ENCODE assay signal across 9 cellular contexts in genomic region chr16:58020628-58021521, GRCh38. TPM values are rescaled to one million over a fixed set of nuclear protein-coding genes. Genes with fewer than 3 reads are reported as not detected.
DNase-seq lines count a peak whose midpoint lies in the region; ATAC-seq and TF ChIP-seq lines count a peak whose summit lies in the region.
"Had no signal": no experiment of that assay in that cellular context is flagged by ENCODE, and none has a peak within 500 bp of the region (broad histone marks: within the 10 kb centered on the region; RNA-seq: fewer than 3 reads in every experiment).

No MANE protein-coding gene starts in this region.

- POLR2A ChIA-PET in PC-9 (lab: Charles Lee; ENCODE audit: unreplicated experiment), result no interaction called here

- no peaks in the 10 kb centered on the region for H3K9me3 Mint-ChIP-seq in activated naive CD4-positive, alpha-beta T cell treated with anti-CD3 and anti-CD28 coated beads for 36 hours
- no peaks in the 10 kb centered on the region for H3K9me3 Mint-ChIP-seq in progenitor cell of endocrine pancreas (ENCODE audit: low read depth)

- BruUV-seq in PC-9 (replicated peaks; lab: Mats Ljungman, UMichigan), result TSS peak; percentile 46

- H3K4me3 Mint-ChIP-seq in activated naive CD4-positive, alpha-beta T cell treated with anti-CD3 and anti-CD28 coated beads for 36 hours, result no peak overlapping the region
- H3K4me3 Mint-ChIP-seq in progenitor cell of endocrine pancreas (ENCODE audit: low read depth), result no peak overlapping the region

- H3K27ac Mint-ChIP-seq in activated naive CD4-positive, alpha-beta T cell treated with anti-CD3 and anti-CD28 coated beads for 36 hours, result no peak overlapping the region
- no peak overlapping the region for H3K27ac Mint-ChIP-seq in progenitor cell of endocrine pancreas

- no peaks in the 10 kb centered on the region for H3K36me3 ChIP-seq in PC-9 (ENCODE audit: low read depth)

- H3K4me3 ChIP-seq in PC-9, result no peak overlapping the region

- H3F3A ChIP-seq in PC-9 (ENCODE audit: insufficient read depth, low read depth), result peaks cover 45% of the 10 kb centered on the region

- no peaks in the 10 kb centered on the region for H3K27me3 Mint-ChIP-seq in activated naive CD4-positive, alpha-beta T cell treated with anti-CD3 and anti-CD28 coated beads for 36 hours (ENCODE audit: low read depth)
- no peaks in the 10 kb centered on the region for H3K27me3 Mint-ChIP-seq in progenitor cell of endocrine pancreas

- intact Hi-C loops in PC-9 (cut with micrococcal nuclease; ENCODE audit: unreplicated experiment), result loop anchor here (2.0 to 10.0 kb wide), 5 partner anchors 174 to 736 kb away; partner anchors contain the start of genes CSNK2A2 and SETD6
- intact Hi-C loops in activated naive CD4-positive, alpha-beta T cell treated with anti-CD3 and anti-CD28 coated beads for 36 hours (cut with micrococcal nuclease), result loop anchor here (1.0 to 10.0 kb wide), 4 partner anchors 108 to 714 kb away; partner anchors contain the start of genes CFAP20 and GOT2

- peak overlapping the region; percentile 58 for H3K4me2 ChIP-seq in PC-9

- H3K9me3 ChIP-seq in PC-9 (ENCODE audit: insufficient read depth, low read depth), result no peaks in the 10 kb centered on the region

- H3K4me1 Mint-ChIP-seq in activated naive CD4-positive, alpha-beta T cell treated with anti-CD3 and anti-CD28 coated beads for 36 hours (ENCODE audit: low read depth), result peaks cover 15% of the 10 kb centered on the region
- H3K4me1 Mint-ChIP-seq in progenitor cell of endocrine pancreas (ENCODE audit: low read depth), result peaks cover 20% of the 10 kb centered on the region

- ATAC-seq in GM18511 (IDR thresholded peaks at IDR 0.05; ENCODE audit: unreplicated experiment), result peak; percentile 58
- ATAC-seq in HG03196 (IDR thresholded peaks at IDR 0.05; ENCODE audit: unreplicated experiment), result no peak
- ATAC-seq: left colon had no signal

- CTCF ChIA-PET in PC-9 (lab: Charles Lee), result interaction anchor here (0.6 to 1.2 kb wide), 2 partner anchors 109 to 438 kb away, joined by 3 read pairs; no protein-coding TSS in a partner anchor
- CTCF ChIA-PET in activated naive CD4-positive, alpha-beta T cell treated with anti-CD3 and anti-CD28 coated beads for 36 hours (lab: Charles Lee), result interaction anchor here (1.1 kb wide), 1 partner anchor 101 kb away, joined by 4 read pairs; no protein-coding TSS in a partner anchor

- peaks cover 3% of the 10 kb centered on the region for H3K36me3 Mint-ChIP-seq in activated naive CD4-positive, alpha-beta T cell treated with anti-CD3 and anti-CD28 coated beads for 36 hours (ENCODE audit: low read depth)
- H3K36me3 Mint-ChIP-seq in progenitor cell of endocrine pancreas (ENCODE audit: insufficient read depth), result no peaks in the 10 kb centered on the region

- peaks cover 34% of the 10 kb centered on the region for H3K4me1 ChIP-seq in PC-9 (replicated peaks; ENCODE audit: insufficient read depth)

- no peaks in the 10 kb centered on the region for H3K9me2 ChIP-seq in PC-9 (ENCODE audit: insufficient read depth)

- TF ChIP-seq CTCF in AG09319 (IDR thresholded peaks at IDR 0.05; ENCODE audit: low read depth, low read length) (peak; percentile 81), PC-9 (conservative IDR thresholded peaks at IDR 0.05) (peak; percentile 96), progenitor cell of endocrine pancreas (IDR thresholded peaks at IDR 0.05; ENCODE audit: unreplicated experiment) (peak; percentile 82)

- H2AFZ ChIP-seq in PC-9, result no peak overlapping the region

- no peaks in the 10 kb centered on the region for H3K79me2 ChIP-seq in PC-9 (ENCODE audit: low read depth)

- H3K27me3 ChIP-seq in PC-9 (ENCODE audit: insufficient read depth, low read depth), result no peaks in the 10 kb centered on the region

- DNase-seq in AG09319 (ENCODE audit: extremely low read depth, low read depth), result no peak
- peak in 1 of 2 experiments; percentile 50 for DNase-seq in PC-9
- DNase-seq in activated naive CD4-positive, alpha-beta T cell treated with anti-CD3 and anti-CD28 coated beads for 36 hours, result peak; percentile 84
- DNase-seq in globus pallidus (ENCODE audit: low spot score), result peak; percentile 58
- peak; percentile 54 for DNase-seq in progenitor cell of endocrine pancreas (ENCODE audit: low spot score, unreplicated experiment)
- DNase-seq in NCI-H2029 (lab: John Stamatoyannopoulos, UW), result no peak

- H4K20me1 ChIP-seq in PC-9 (ENCODE audit: insufficient read depth), result 0 out of 2 replicates have a peak, but pooled peaks cover 3% of the 10 kb centered on the region

- H3K27ac ChIP-seq in PC-9, result peak overlapping the region; percentile 81

RNA-seq across cellular contexts. Expression of gene MMP15, which starts 4.7 kb away (rescaled TPM):
- total RNA-seq in PC-9 (2021) (20.1 and 23.9 TPM in 2 replicates), progenitor cell of endocrine pancreas (77.6 and 85.0 TPM in 2 replicates)
- total RNA-seq in activated naive CD4-positive, alpha-beta T cell treated with anti-CD3 and anti-CD28 coated beads for 36 hours, result under 1 TPM; 0.12 to 0.24 TPM

RNA-seq across cellular contexts. Expression of gene USB1, which starts 19.7 kb away (rescaled TPM):
- total RNA-seq in PC-9 (2021) (65.8 and 66.0 TPM in 2 replicates), progenitor cell of endocrine pancreas (43.0 and 43.6 TPM in 2 replicates)
- total RNA-seq in activated naive CD4-positive, alpha-beta T cell treated with anti-CD3 and anti-CD28 coated beads for 36 hours, result 10 to 100 TPM; 30.6 to 32.3 TPM

RNA-seq across cellular contexts. Expression of gene ZNF319, which starts 20.4 kb away (rescaled TPM):
- total RNA-seq in PC-9 (2021) (9.9 and 11.0 TPM in 2 replicates), progenitor cell of endocrine pancreas (12.4 and 14.9 TPM in 2 replicates)
- total RNA-seq in activated naive CD4-positive, alpha-beta T cell treated with anti-CD3 and anti-CD28 coated beads for 36 hours, result 1 to 10 TPM; 4.2 to 5.4 TPM

RNA-seq across cellular contexts. Expression of gene CNGB1, which starts 49.9 kb away (rescaled TPM):
- total RNA-seq in PC-9 (2021), result 1.1 and 2.6 TPM in 2 replicates
- total RNA-seq in activated naive CD4-positive, alpha-beta T cell treated with anti-CD3 and anti-CD28 coated beads for 36 hours, result not detected
- total RNA-seq in progenitor cell of endocrine pancreas, result not detected in 2 replicates

Comparison
In these comparisons a context has a peak if more than half of its experiments do, and no peak if none do; other contexts are left out.
1. DNase-seq: peak in activated naive CD4-positive, alpha-beta T cell treated with anti-CD3 and anti-CD28 coated beads for 36 hours (single experiment), globus pallidus (single experiment) and progenitor cell of endocrine pancreas (single experiment); none in AG09319 (single experiment) and NCI-H2029 (single experiment).
2. RNA of gene MMP15, which starts 4.7 kb away (total RNA-seq): 77.6 to 85.0 TPM in progenitor cell of endocrine pancreas and 20.1 to 23.9 TPM in PC-9; 0.12 to 0.24 TPM in activated naive CD4-positive, alpha-beta T cell treated with anti-CD3 and anti-CD28 coated beads for 36 hours; every median in the first group is over 10 times any median in the second.
3. Peak in every context shown above with its lines, with median percentiles within 50 percentile points of each other: CTCF ChIP-seq.